1 cellular context compared by ENCODE assay signal in the genomic region with DNA sequence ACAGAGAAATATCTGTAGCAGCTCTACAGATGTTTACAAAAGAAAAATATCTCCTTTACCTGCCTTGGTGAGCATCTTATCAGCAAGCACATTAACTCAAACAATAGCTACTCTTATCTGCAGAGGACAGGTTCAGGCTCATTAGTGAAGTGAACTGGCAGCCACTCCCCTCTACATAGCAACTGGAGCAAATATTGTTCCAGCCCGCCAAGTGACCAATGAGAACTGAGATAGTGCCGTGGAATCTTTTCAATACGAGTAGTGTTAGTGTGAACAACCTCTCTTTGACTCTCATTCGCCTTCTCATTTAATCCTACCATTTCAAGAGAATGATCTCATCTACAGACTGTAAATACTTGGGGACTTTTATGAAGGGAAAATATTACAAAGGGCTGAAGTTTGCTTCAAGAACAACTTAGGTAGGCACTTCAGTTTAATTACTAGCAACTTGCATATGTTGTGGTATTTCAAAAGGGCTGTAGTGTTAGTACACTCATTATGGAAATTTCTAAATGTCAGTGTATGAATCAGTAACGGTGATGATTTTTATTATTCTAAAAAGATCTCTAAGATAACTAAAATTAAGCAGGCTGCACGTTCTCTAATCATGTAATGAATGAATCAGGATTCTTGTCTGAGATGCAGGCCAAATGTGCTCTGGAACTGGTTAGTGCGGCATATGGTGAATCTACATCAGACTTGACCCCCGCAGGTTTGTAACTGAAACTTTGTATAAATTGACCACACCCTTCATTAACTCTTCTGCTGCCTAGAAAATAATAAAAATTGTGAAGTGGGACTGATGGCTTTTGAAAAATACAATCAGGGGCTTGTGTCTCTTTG.
TF ChIP-seq lines count a peak whose summit lies in the region.

No MANE protein-coding gene starts in this region.

TF ChIP-seq in WTC11, 78 proteins besides CTCF, POLR2A, EP300 and RAD21 (continued from another document):
- TF ChIP-seq, protein P1, sequence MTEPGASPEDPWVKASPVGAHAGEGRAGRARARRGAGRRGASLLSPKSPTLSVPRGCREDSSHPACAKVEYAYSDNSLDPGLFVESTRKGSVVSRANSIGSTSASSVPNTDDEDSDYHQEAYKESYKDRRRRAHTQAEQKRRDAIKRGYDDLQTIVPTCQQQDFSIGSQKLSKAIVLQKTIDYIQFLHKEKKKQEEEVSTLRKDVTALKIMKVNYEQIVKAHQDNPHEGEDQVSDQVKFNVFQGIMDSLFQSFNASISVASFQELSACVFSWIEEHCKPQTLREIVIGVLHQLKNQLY (CRISPR knock-in tag; IDR thresholded peaks at IDR 0.05), result no peak
- no peak for TF ChIP-seq NFYB (CRISPR knock-in tag; conservative IDR thresholded peaks at IDR 0.05; ENCODE audit: low read depth)
- TF ChIP-seq, protein P2, sequence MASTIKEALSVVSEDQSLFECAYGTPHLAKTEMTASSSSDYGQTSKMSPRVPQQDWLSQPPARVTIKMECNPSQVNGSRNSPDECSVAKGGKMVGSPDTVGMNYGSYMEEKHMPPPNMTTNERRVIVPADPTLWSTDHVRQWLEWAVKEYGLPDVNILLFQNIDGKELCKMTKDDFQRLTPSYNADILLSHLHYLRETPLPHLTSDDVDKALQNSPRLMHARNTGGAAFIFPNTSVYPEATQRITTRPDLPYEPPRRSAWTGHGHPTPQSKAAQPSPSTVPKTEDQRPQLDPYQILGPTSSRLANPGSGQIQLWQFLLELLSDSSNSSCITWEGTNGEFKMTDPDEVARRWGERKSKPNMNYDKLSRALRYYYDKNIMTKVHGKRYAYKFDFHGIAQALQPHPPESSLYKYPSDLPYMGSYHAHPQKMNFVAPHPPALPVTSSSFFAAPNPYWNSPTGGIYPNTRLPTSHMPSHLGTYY (CRISPR knock-in tag; IDR thresholded peaks at IDR 0.05), result no peak
- TF ChIP-seq, protein P3, sequence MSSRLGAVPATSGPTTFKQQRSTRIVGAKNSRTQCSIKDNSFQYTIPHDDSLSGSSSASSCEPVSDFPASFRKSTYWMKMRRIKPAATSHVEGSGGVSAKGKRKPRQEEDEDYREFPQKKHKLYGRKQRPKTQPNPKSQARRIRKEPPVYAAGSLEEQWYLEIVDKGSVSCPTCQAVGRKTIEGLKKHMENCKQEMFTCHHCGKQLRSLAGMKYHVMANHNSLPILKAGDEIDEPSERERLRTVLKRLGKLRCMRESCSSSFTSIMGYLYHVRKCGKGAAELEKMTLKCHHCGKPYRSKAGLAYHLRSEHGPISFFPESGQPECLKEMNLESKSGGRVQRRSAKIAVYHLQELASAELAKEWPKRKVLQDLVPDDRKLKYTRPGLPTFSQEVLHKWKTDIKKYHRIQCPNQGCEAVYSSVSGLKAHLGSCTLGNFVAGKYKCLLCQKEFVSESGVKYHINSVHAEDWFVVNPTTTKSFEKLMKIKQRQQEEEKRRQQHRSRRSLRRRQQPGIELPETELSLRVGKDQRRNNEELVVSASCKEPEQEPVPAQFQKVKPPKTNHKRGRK (CRISPR knock-in tag; IDR thresholded peaks at IDR 0.05; ENCODE audit: borderline replicate concordance), result no peak
- TF ChIP-seq, protein P4, sequence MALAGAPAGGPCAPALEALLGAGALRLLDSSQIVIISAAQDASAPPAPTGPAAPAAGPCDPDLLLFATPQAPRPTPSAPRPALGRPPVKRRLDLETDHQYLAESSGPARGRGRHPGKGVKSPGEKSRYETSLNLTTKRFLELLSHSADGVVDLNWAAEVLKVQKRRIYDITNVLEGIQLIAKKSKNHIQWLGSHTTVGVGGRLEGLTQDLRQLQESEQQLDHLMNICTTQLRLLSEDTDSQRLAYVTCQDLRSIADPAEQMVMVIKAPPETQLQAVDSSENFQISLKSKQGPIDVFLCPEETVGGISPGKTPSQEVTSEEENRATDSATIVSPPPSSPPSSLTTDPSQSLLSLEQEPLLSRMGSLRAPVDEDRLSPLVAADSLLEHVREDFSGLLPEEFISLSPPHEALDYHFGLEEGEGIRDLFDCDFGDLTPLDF (CRISPR knock-in tag; IDR thresholded peaks at IDR 0.05), result no peak
- TF ChIP-seq, protein P5, sequence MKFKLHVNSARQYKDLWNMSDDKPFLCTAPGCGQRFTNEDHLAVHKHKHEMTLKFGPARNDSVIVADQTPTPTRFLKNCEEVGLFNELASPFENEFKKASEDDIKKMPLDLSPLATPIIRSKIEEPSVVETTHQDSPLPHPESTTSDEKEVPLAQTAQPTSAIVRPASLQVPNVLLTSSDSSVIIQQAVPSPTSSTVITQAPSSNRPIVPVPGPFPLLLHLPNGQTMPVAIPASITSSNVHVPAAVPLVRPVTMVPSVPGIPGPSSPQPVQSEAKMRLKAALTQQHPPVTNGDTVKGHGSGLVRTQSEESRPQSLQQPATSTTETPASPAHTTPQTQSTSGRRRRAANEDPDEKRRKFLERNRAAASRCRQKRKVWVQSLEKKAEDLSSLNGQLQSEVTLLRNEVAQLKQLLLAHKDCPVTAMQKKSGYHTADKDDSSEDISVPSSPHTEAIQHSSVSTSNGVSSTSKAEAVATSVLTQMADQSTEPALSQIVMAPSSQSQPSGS (CRISPR knock-in tag; IDR thresholded peaks at IDR 0.05; ENCODE audit: borderline replicate concordance, low read depth), result no peak
- no peak for TF ChIP-seq MYBL2 (CRISPR knock-in tag; IDR thresholded peaks at IDR 0.05)
- TF ChIP-seq, protein P6, sequence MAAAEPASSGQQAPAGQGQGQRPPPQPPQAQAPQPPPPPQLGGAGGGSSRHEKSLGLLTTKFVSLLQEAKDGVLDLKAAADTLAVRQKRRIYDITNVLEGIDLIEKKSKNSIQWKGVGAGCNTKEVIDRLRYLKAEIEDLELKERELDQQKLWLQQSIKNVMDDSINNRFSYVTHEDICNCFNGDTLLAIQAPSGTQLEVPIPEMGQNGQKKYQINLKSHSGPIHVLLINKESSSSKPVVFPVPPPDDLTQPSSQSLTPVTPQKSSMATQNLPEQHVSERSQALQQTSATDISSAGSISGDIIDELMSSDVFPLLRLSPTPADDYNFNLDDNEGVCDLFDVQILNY (CRISPR knock-in tag; IDR thresholded peaks at IDR 0.05), result no peak
- TF ChIP-seq, protein P7, sequence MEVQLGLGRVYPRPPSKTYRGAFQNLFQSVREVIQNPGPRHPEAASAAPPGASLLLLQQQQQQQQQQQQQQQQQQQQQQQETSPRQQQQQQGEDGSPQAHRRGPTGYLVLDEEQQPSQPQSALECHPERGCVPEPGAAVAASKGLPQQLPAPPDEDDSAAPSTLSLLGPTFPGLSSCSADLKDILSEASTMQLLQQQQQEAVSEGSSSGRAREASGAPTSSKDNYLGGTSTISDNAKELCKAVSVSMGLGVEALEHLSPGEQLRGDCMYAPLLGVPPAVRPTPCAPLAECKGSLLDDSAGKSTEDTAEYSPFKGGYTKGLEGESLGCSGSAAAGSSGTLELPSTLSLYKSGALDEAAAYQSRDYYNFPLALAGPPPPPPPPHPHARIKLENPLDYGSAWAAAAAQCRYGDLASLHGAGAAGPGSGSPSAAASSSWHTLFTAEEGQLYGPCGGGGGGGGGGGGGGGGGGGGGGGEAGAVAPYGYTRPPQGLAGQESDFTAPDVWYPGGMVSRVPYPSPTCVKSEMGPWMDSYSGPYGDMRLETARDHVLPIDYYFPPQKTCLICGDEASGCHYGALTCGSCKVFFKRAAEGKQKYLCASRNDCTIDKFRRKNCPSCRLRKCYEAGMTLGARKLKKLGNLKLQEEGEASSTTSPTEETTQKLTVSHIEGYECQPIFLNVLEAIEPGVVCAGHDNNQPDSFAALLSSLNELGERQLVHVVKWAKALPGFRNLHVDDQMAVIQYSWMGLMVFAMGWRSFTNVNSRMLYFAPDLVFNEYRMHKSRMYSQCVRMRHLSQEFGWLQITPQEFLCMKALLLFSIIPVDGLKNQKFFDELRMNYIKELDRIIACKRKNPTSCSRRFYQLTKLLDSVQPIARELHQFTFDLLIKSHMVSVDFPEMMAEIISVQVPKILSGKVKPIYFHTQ (CRISPR knock-in tag; IDR thresholded peaks at IDR 0.05), result no peak
- no peak for TF ChIP-seq ATF1 (CRISPR knock-in tag; IDR thresholded peaks at IDR 0.05)
- TF ChIP-seq, protein P8, sequence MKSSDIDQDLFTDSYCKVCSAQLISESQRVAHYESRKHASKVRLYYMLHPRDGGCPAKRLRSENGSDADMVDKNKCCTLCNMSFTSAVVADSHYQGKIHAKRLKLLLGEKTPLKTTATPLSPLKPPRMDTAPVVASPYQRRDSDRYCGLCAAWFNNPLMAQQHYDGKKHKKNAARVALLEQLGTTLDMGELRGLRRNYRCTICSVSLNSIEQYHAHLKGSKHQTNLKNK (CRISPR knock-in tag; IDR thresholded peaks at IDR 0.05), result no peak
- no peak for TF ChIP-seq NR1H2 (CRISPR knock-in tag; IDR thresholded peaks at IDR 0.05)
- no peak for TF ChIP-seq ZNF416 (CRISPR knock-in tag; IDR thresholded peaks at IDR 0.05)
- TF ChIP-seq, protein P9, sequence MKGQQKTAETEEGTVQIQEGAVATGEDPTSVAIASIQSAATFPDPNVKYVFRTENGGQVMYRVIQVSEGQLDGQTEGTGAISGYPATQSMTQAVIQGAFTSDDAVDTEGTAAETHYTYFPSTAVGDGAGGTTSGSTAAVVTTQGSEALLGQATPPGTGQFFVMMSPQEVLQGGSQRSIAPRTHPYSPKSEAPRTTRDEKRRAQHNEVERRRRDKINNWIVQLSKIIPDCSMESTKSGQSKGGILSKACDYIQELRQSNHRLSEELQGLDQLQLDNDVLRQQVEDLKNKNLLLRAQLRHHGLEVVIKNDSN (CRISPR knock-in tag; IDR thresholded peaks at IDR 0.05), result no peak
- no peak for TF ChIP-seq ZNF121 (CRISPR knock-in tag; IDR thresholded peaks at IDR 0.05)
